In genomic region chr4:986428-986948, GRCh38 we compare ENCODE assay signal across 6 cellular contexts. TPM values are rescaled to one million over a fixed set of nuclear protein-coding genes. Genes with fewer than 3 reads are reported as not detected.
DNase-seq lines count a peak whose midpoint lies in the region; ATAC-seq lines count a peak whose summit lies in the region.

No MANE protein-coding gene starts in this region.

- H3K4me3 ChIP-seq in ectodermal cell (ENCODE audit: insufficient read depth, low read depth, low read length) (peak overlapping the region; percentile 45), rectal smooth muscle tissue (ENCODE audit: low read length) (peak overlapping the region; percentile 84)

- DNase-seq in stimulated activated CD4-positive, alpha-beta T cell treated with anti-CD3 and anti-CD28 coated beads, Interleukin-15, amount 100 ng/mL, for 24 hours = no peak
- no peak for DNase-seq in SIG-M5 treated with dmso at 0.1 percent for 504 hours (lab: John Stamatoyannopoulos, UW; ENCODE audit: unreplicated experiment)

- 12 to 15% methylated on average over 20 of the region's 20 CpGs for WGBS in ectodermal cell, 2 experiments

- ATAC-seq in HG03103 (IDR thresholded peaks at IDR 0.05; ENCODE audit: low read depth, unreplicated experiment) = peak; percentile 3

- H3K4me1 ChIP-seq in ES-I3 (ENCODE audit: insufficient read depth, low read length) (peaks cover 12% of the 10 kb centered on the region), ectodermal cell (ENCODE audit: control insufficient read depth, insufficient read depth, low read length) (peaks cover 3% of the 10 kb centered on the region), rectal smooth muscle tissue (ENCODE audit: control insufficient read depth, insufficient read depth, low read length) (peaks cover 13% of the 10 kb centered on the region)

- H3K9me3 ChIP-seq in ES-I3 (ENCODE audit: control insufficient read depth, insufficient read depth, low read length) (no peaks in the 10 kb centered on the region), ectodermal cell (ENCODE audit: control insufficient read depth, low read length) (no peaks in the 10 kb centered on the region)

- peak overlapping the region; percentile 65 for H3K9ac ChIP-seq in ES-I3 (ENCODE audit: low read depth, low read length)
- peak overlapping the region; percentile 29 for H3K9ac ChIP-seq in rectal smooth muscle tissue (ENCODE audit: low read length)

- H3K27ac ChIP-seq in ectodermal cell (ENCODE audit: insufficient read depth, low read depth, low read length, poor library complexity, severe bottlenecking) (no peak overlapping the region), rectal smooth muscle tissue (ENCODE audit: low read depth, low read length) (peak overlapping the region; percentile 22)

- H3K27me3 ChIP-seq in ectodermal cell (ENCODE audit: control insufficient read depth, insufficient read depth, low read length, poor library complexity, severe bottlenecking) (peaks cover 42% of the 10 kb centered on the region), rectal smooth muscle tissue (ENCODE audit: control insufficient read depth, insufficient read depth, low read length) (no peaks in the 10 kb centered on the region)

- H3K36me3 ChIP-seq in ES-I3 (ENCODE audit: insufficient read depth, low read length) (no peaks in the 10 kb centered on the region), ectodermal cell (ENCODE audit: control insufficient read depth, insufficient read depth, low read length) (no peaks in the 10 kb centered on the region), rectal smooth muscle tissue (ENCODE audit: control insufficient read depth, insufficient read depth, low read length) (peaks cover 5% of the 10 kb centered on the region)

RNA-seq across cellular contexts. Expression of gene IDUA, which starts 0.4 kb away (rescaled TPM):
- 2.9 TPM for polyA plus RNA-seq in ectodermal cell (2013, experiment 1 of 4)
- 4.0 TPM for polyA plus RNA-seq in ectodermal cell (2013, experiment 2 of 4)
- 4.5 TPM for polyA plus RNA-seq in ectodermal cell (2013, experiment 3 of 4)
- polyA plus RNA-seq in ectodermal cell (2013, experiment 4 of 4) = 3.4 TPM

RNA-seq across cellular contexts. Expression of gene SLC26A1, which starts 6.7 kb away (rescaled TPM):
- 0.24 TPM for polyA plus RNA-seq in ectodermal cell (2013, experiment 1 of 4)
- 0.09 TPM for polyA plus RNA-seq in ectodermal cell (2013, experiment 2 of 4)
- 0.21 TPM for polyA plus RNA-seq in ectodermal cell (2013, experiment 3 of 4)
- polyA plus RNA-seq in ectodermal cell (2013, experiment 4 of 4) = 0.28 TPM

RNA-seq across cellular contexts. Expression of gene DGKQ, which starts 13.1 kb away (rescaled TPM):
- 7.3 TPM for polyA plus RNA-seq in ectodermal cell (2013, experiment 1 of 4)
- polyA plus RNA-seq in ectodermal cell (2013, experiment 2 of 4) = 8.4 TPM
- polyA plus RNA-seq in ectodermal cell (2013, experiment 3 of 4) = 7.0 TPM
- polyA plus RNA-seq in ectodermal cell (2013, experiment 4 of 4) = 8.3 TPM

RNA-seq across cellular contexts. Expression of gene FGFRL1, which starts 24.9 kb away (rescaled TPM):
- polyA plus RNA-seq in ectodermal cell (2013, experiment 1 of 4) = 9.9 TPM
- 13.8 TPM for polyA plus RNA-seq in ectodermal cell (2013, experiment 2 of 4)
- 12.4 TPM for polyA plus RNA-seq in ectodermal cell (2013, experiment 3 of 4)
- polyA plus RNA-seq in ectodermal cell (2013, experiment 4 of 4) = 13.9 TPM

RNA-seq across cellular contexts. Expression of gene TMEM175, which starts 54.2 kb away (rescaled TPM):
- 11.0 TPM for polyA plus RNA-seq in ectodermal cell (2013, experiment 1 of 4)
- 18.0 TPM for polyA plus RNA-seq in ectodermal cell (2013, experiment 2 of 4)
- 15.5 TPM for polyA plus RNA-seq in ectodermal cell (2013, experiment 3 of 4)
- 18.3 TPM for polyA plus RNA-seq in ectodermal cell (2013, experiment 4 of 4)
